11 cellular contexts compared by ENCODE assay signal in the genomic region with DNA sequence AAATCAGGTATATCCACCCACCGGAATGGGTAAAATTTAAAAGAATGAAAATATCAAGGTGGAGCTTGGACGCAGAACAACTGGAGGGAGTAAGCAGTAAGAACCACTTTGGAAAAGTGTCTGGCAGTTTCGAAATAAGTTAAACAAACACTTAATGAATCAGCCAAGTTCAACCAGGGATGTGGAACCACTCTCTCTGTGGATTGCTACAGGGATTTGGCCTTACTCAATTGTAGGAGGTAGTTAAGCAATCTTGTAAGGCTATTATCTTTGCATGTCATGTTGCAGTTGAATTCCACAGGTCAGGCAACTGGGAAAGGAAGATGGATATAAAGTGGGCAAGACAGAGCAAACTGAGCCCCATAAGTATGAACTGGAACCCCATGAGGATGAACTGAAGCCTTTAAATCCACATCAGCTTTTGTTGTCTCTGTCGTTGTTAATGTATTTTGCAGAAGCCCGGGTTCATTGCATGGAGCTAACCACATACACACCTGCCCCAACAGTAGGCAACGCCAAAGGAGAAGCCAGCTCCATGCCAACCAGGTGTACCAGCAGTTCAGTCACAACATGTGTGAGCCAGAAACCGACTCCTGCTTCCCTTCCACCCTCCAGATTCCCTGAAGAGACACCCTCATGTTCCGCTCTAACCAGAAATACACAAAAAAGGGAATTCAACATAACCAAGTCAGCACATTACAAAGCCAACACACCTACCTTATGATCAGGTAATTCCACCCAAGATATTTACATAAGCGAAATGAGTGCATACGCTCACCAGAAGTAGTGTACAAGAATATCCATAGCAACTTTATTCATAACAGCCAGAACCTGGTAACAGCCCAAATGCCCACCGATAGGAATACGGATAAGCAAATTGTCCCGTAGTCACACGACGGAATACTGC. TPM values are rescaled to one million over a fixed set of nuclear protein-coding genes. Genes with fewer than 3 reads are reported as not detected.
DNase-seq lines count a peak whose midpoint lies in the region; ATAC-seq and TF ChIP-seq lines count a peak whose summit lies in the region.
"Had no signal": no experiment of that assay in that cellular context is flagged by ENCODE, and none has a peak within 500 bp of the region (broad histone marks: within the 10 kb centered on the region; RNA-seq: fewer than 3 reads in every experiment).

No MANE protein-coding gene starts in this region.

- CTCF ChIA-PET in SK-N-SH (lab: Yijun Ruan, JAX), result interaction anchor here (3.0 kb wide), 1 partner anchor 23 kb away, joined by 18 read pairs; no protein-coding TSS in a partner anchor

- no peak for TF ChIP-seq CTCF in astrocyte of the spinal cord (IDR thresholded peaks at IDR 0.05; ENCODE audit: low read depth, low read length)
- TF ChIP-seq CTCF in left lung (IDR thresholded peaks at IDR 0.05), result no peak
- no peak for TF ChIP-seq CTCF in SK-N-SH (IDR thresholded peaks at IDR 0.05)

- H3K4me2 ChIP-seq in SK-N-SH, result no peak overlapping the region

- POLR2A ChIA-PET in SK-N-SH (lab: Yijun Ruan, JAX), result no interaction called here

- H3F3A ChIP-seq in SK-N-SH (replicated peaks; ENCODE audit: insufficient read depth), result no peaks in the 10 kb centered on the region

- H3K27ac Mint-ChIP-seq in stimulated activated effector memory CD8-positive, alpha-beta T cell treated with anti-CD3 and anti-CD28 coated beads, Interleukin-12 subunit alpha, Interleukin-12 subunit beta, amount 100 ng/mL, for 72 hours, result no peak overlapping the region
- H3K27ac Mint-ChIP-seq in T-helper 17 cell, result no peak overlapping the region
- H3K27ac Mint-ChIP-seq: naive thymus-derived CD8-positive, alpha-beta T cell had no signal

- H3K27ac ChIP-seq in left lung, result peak overlapping the region; percentile 68 to 83
- H3K27ac ChIP-seq in SK-N-SH (ENCODE audit: low read depth in 2 of 2, low read length in 1 of 2), result no peak overlapping the region

- no peaks in the 10 kb centered on the region for H4K20me1 ChIP-seq in SK-N-SH (ENCODE audit: insufficient read depth)

- WGBS in SK-N-SH (ENCODE audit: low lambda C conversion rate), result 56% methylated on average over 15 of the region's 15 CpGs

- no peak overlapping the region for H2AFZ ChIP-seq in SK-N-SH (ENCODE audit: low read depth)

- H3K27me3 Mint-ChIP-seq in T-helper 17 cell, result peaks cover 5% of the 10 kb centered on the region
- H3K27me3 Mint-ChIP-seq: naive thymus-derived CD8-positive, alpha-beta T cell had no signal

- no peaks in the 10 kb centered on the region for H3K9me2 ChIP-seq in SK-N-SH

- no peaks in the 10 kb centered on the region for H3K9me3 ChIP-seq in left lung
- H3K9me3 ChIP-seq in SK-N-SH, result no peaks in the 10 kb centered on the region
- no peaks in the 10 kb centered on the region for H3K9me3 ChIP-seq in T-helper 17 cell (ENCODE audit: control insufficient read depth, low read length, poor library complexity, severe bottlenecking)

- no peaks in the 10 kb centered on the region for H3K27me3 ChIP-seq in left lung
- H3K27me3 ChIP-seq in SK-N-SH (ENCODE audit: insufficient read depth), result no peaks in the 10 kb centered on the region

- ATAC-seq in left lung, result peak; percentile 73
- no peak for ATAC-seq in HG03045 (IDR thresholded peaks at IDR 0.05; ENCODE audit: unreplicated experiment)
- no peak for ATAC-seq in stimulated activated effector memory CD8-positive, alpha-beta T cell treated with anti-CD3 and anti-CD28 coated beads, Interleukin-12 subunit alpha, Interleukin-12 subunit beta, amount 100 ng/mL, for 72 hours
- no peak for ATAC-seq in T-helper 17 cell
- ATAC-seq: naive thymus-derived CD8-positive, alpha-beta T cell had no signal

- DNase-seq in ACHN (peak; percentile 54), HS-5 (ENCODE audit: low read depth) (peak; percentile 82), astrocyte of the spinal cord (ENCODE audit: low read depth, low spot score) (peak; percentile 80), left lung (peak in 1 of 2 donors; percentile 33), SK-N-SH (no peak), T-helper 17 cell (no peak)
- no peak for DNase-seq in stimulated activated effector memory CD8-positive, alpha-beta T cell treated with anti-CD3 and anti-CD28 coated beads, Interleukin-12 subunit alpha, Interleukin-12 subunit beta, amount 100 ng/mL, for 72 hours (ENCODE audit: low spot score in 2 of 2)
- DNase-seq: activated CD4-positive, alpha-beta T cell treated with anti-CD3 and anti-CD28 coated beads, Interleukin-2, amount 50 U/mL, for 48 hours; Calu3; naive thymus-derived CD8-positive, alpha-beta T cell had no signal

- H3K4me1 ChIP-seq in left lung (peaks cover 21 to 45% of the 10 kb centered on the region in 2 donors), SK-N-SH (ENCODE audit: control insufficient read depth in 1 of 2, insufficient read depth in 2 of 2, low read depth in 1 of 2, low read length in 1 of 2) (no peaks in the 10 kb centered on the region)

- H3K9ac ChIP-seq in SK-N-SH, result no peak overlapping the region

- intact Hi-C loops in left lung (cut with DNase I), result no loop called here

- no peaks in the 10 kb centered on the region for H3K36me3 Mint-ChIP-seq in stimulated activated effector memory CD8-positive, alpha-beta T cell treated with anti-CD3 and anti-CD28 coated beads, Interleukin-12 subunit alpha, Interleukin-12 subunit beta, amount 100 ng/mL, for 72 hours
- H3K36me3 Mint-ChIP-seq in T-helper 17 cell (ENCODE audit: low read depth), result no peaks in the 10 kb centered on the region
- H3K36me3 Mint-ChIP-seq: naive thymus-derived CD8-positive, alpha-beta T cell had no signal

- H3K4me3 ChIP-seq in astrocyte of the spinal cord (ENCODE audit: low read depth, low read length) (no peak overlapping the region), left lung (no peak overlapping the region), SK-N-SH (ENCODE audit: low read depth in 2 of 2, low read length in 1 of 2) (no peak overlapping the region)

- peaks cover 19% of the 10 kb centered on the region for H3K4me1 Mint-ChIP-seq in stimulated activated effector memory CD8-positive, alpha-beta T cell treated with anti-CD3 and anti-CD28 coated beads, Interleukin-12 subunit alpha, Interleukin-12 subunit beta, amount 100 ng/mL, for 72 hours
- peaks cover 2% of the 10 kb centered on the region for H3K4me1 Mint-ChIP-seq in T-helper 17 cell

- TF ChIP-seq EP300 in SK-N-SH (IDR thresholded peaks at IDR 0.05; ENCODE audit: borderline replicate concordance in 1 of 2, low read depth in 1 of 2, low read length in 1 of 2), result no peak

- in situ Hi-C loops in ACHN (cut with HindIII; ENCODE audit: low pct_ligation_motif_present, low pct_unique_long_range_greater_than_20kb, low sequenced_read_pairs) (no loop called here), astrocyte of the spinal cord (cut with HindIII; ENCODE audit: low sequenced_read_pairs) (no loop called here)

- H3K36me3 ChIP-seq in left lung, result no peaks in the 10 kb centered on the region
- H3K36me3 ChIP-seq in SK-N-SH (replicated peaks in 1 of 2; ENCODE audit: control insufficient read depth in 1 of 2, insufficient read depth in 2 of 2, low read length in 1 of 2), result no peaks in the 10 kb centered on the region

- H3K4me3 Mint-ChIP-seq in stimulated activated effector memory CD8-positive, alpha-beta T cell treated with anti-CD3 and anti-CD28 coated beads, Interleukin-12 subunit alpha, Interleukin-12 subunit beta, amount 100 ng/mL, for 72 hours, result no peak overlapping the region
- H3K4me3 Mint-ChIP-seq in T-helper 17 cell, result no peak overlapping the region
- H3K4me3 Mint-ChIP-seq: naive thymus-derived CD8-positive, alpha-beta T cell had no signal

- H3K9me3 Mint-ChIP-seq in stimulated activated effector memory CD8-positive, alpha-beta T cell treated with anti-CD3 and anti-CD28 coated beads, Interleukin-12 subunit alpha, Interleukin-12 subunit beta, amount 100 ng/mL, for 72 hours, result no peaks in the 10 kb centered on the region
- H3K9me3 Mint-ChIP-seq: naive thymus-derived CD8-positive, alpha-beta T cell had no signal

- TF ChIP-seq RAD21 in SK-N-SH (IDR thresholded peaks at IDR 0.05; ENCODE audit: low read length), result no peak

- no peaks in the 10 kb centered on the region for H3K79me2 ChIP-seq in SK-N-SH (ENCODE audit: insufficient read depth)

TF ChIP-seq in SK-N-SH, 30 proteins besides CTCF, POLR2A, EP300 and RAD21 (continues in another document):
- TF ChIP-seq TCF12 (IDR thresholded peaks at IDR 0.05), result no peak
- no peak for TF ChIP-seq MXI1 (IDR thresholded peaks at IDR 0.05; ENCODE audit: low read depth, low read length)
- no peak for TF ChIP-seq GABPA (IDR thresholded peaks at IDR 0.05; ENCODE audit: low read depth)
- no peak for TF ChIP-seq RXRA (IDR thresholded peaks at IDR 0.05; ENCODE audit: borderline replicate concordance, low read depth)
- TF ChIP-seq RCOR1 (IDR thresholded peaks at IDR 0.05; ENCODE audit: low read length), result no peak
- no peak for TF ChIP-seq FOXM1 (IDR thresholded peaks at IDR 0.05; ENCODE audit: low read depth)
- no peak for TF ChIP-seq SMC3 (IDR thresholded peaks at IDR 0.05; ENCODE audit: low read depth, low read length)
- TF ChIP-seq, protein P1, sequence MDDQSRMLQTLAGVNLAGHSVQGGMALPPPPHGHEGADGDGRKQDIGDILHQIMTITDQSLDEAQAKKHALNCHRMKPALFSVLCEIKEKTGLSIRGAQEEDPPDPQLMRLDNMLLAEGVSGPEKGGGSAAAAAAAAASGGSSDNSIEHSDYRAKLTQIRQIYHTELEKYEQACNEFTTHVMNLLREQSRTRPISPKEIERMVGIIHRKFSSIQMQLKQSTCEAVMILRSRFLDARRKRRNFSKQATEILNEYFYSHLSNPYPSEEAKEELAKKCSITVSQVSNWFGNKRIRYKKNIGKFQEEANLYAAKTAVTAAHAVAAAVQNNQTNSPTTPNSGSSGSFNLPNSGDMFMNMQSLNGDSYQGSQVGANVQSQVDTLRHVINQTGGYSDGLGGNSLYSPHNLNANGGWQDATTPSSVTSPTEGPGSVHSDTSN (IDR thresholded peaks at IDR 0.05), result no peak
- no peak for TF ChIP-seq JUND (IDR thresholded peaks at IDR 0.05)

RNA-seq across cellular contexts. Expression of a gene that starts 8.0 kb away (rescaled TPM):
- total RNA-seq in left lung, result 100 to 1,000 TPM in 1 of 2 donors, 10 to 100 TPM in 1; 95.6 to 185 TPM
- 4.1 and 4.7 TPM in 2 replicates for polyA plus RNA-seq in SK-N-SH (2012; rRNA removed)
- polyA plus RNA-seq in SK-N-SH (2012; cell fraction: cytosol; rRNA removed), result 2.4 and 4.4 TPM in 2 replicates
- polyA plus RNA-seq in SK-N-SH (2012; cell fraction: nucleus; rRNA removed), result 5.0 and 7.0 TPM in 2 replicates
- total RNA-seq in T-helper 17 cell, result 10 to 100 TPM; 12.1 to 13.8 TPM

RNA-seq across cellular contexts. Expression of a gene that starts 25.4 kb away (rescaled TPM):
- 1 to 10 TPM; 2.5 to 4.8 TPM for total RNA-seq in left lung
- polyA plus RNA-seq in SK-N-SH (2012; rRNA removed), result 0.08 and 0.30 TPM in 2 replicates
- polyA plus RNA-seq in SK-N-SH (2012; cell fraction: cytosol; rRNA removed), result 0.13 and 0.39 TPM in 2 replicates
- 0.26 and 0.65 TPM in 2 replicates for polyA plus RNA-seq in SK-N-SH (2012; cell fraction: nucleus; rRNA removed)
- under 1 TPM in 1 of 2 donors, not detected in 1; 0.23 TPM for total RNA-seq in T-helper 17 cell
- total RNA-seq: naive thymus-derived CD8-positive, alpha-beta T cell had no signal

RNA-seq across cellular contexts. Expression of a gene that starts 44.4 kb away (rescaled TPM):
- total RNA-seq in left lung (under 1 TPM in 1 of 2 donors, not detected in 1; 0.34 TPM), T-helper 17 cell (under 1 TPM; 0.55 to 0.92 TPM)
- not detected in 2 replicates for polyA plus RNA-seq in SK-N-SH (2012; rRNA removed)
- polyA plus RNA-seq in SK-N-SH (2012; cell fraction: cytosol; rRNA removed), result not detected in 2 replicates
- not detected in 2 replicates for polyA plus RNA-seq in SK-N-SH (2012; cell fraction: nucleus; rRNA removed)
- total RNA-seq: Calu3; naive thymus-derived CD8-positive, alpha-beta T cell had no signal
- polyA plus RNA-seq: naive thymus-derived CD8-positive, alpha-beta T cell had no signal

RNA-seq across cellular contexts. Expression of a gene that starts 53.9 kb away (rescaled TPM):
- total RNA-seq in left lung (not detected), T-helper 17 cell (not detected)
- polyA plus RNA-seq in SK-N-SH (2012; rRNA removed), result not detected in 2 replicates
- not detected in 2 replicates for polyA plus RNA-seq in SK-N-SH (2012; cell fraction: cytosol; rRNA removed)
- polyA plus RNA-seq in SK-N-SH (2012; cell fraction: nucleus; rRNA removed), result not detected in 2 replicates
- total RNA-seq: Calu3; naive thymus-derived CD8-positive, alpha-beta T cell had no signal
- polyA plus RNA-seq: naive thymus-derived CD8-positive, alpha-beta T cell had no signal

Comparison
In these comparisons a context has a peak if more than half of its experiments do, and no peak if none do; other contexts are left out.
1. DNase-seq: peak in ACHN (single experiment), HS-5 (single experiment) and astrocyte of the spinal cord (single experiment); none in SK-N-SH (single experiment), stimulated activated effector memory CD8-positive, alpha-beta T cell treated with anti-CD3 and anti-CD28 coated beads, Interleukin-12 subunit alpha, Interleukin-12 subunit beta, amount 100 ng/mL, for 72 hours (0 of 2) and T-helper 17 cell (0 of 3).
2. H3K27ac ChIP-seq: peak in left lung (2 of 2); none in SK-N-SH (0 of 2).
3. RNA of a gene that starts 8.0 kb away (total RNA-seq): 95.6 to 185 TPM in left lung; 12.1 to 13.8 TPM in T-helper 17 cell; every median in the first group is over 4 times any median in the second.